Comparison of ENCODE assay signal across 1 cellular context in the genomic region with DNA sequence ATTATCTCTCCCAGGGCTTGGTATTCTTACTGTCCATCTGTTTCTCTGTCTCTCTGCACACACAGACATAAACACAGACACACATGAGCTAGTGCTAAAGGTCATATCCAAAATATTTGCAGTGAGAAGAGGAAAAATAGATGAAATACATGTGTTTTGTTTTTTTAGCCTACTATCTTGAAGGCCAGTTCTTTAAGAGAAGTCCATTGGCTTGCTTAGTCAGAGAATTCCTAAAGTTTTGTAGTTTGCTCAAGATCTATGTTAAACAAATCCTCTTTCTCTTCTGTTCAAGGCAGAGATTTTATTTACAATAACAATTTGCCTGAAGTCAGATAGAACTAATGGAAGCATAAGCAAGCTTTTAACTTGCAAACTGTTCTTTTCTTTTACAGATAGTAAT.
TF ChIP-seq lines count a peak whose summit lies in the region.

No MANE protein-coding gene starts in this region.

TF ChIP-seq in HepG2, 621 proteins besides CTCF, POLR2A, EP300 and RAD21 (continued from another document):
- TF ChIP-seq, protein P1, sequence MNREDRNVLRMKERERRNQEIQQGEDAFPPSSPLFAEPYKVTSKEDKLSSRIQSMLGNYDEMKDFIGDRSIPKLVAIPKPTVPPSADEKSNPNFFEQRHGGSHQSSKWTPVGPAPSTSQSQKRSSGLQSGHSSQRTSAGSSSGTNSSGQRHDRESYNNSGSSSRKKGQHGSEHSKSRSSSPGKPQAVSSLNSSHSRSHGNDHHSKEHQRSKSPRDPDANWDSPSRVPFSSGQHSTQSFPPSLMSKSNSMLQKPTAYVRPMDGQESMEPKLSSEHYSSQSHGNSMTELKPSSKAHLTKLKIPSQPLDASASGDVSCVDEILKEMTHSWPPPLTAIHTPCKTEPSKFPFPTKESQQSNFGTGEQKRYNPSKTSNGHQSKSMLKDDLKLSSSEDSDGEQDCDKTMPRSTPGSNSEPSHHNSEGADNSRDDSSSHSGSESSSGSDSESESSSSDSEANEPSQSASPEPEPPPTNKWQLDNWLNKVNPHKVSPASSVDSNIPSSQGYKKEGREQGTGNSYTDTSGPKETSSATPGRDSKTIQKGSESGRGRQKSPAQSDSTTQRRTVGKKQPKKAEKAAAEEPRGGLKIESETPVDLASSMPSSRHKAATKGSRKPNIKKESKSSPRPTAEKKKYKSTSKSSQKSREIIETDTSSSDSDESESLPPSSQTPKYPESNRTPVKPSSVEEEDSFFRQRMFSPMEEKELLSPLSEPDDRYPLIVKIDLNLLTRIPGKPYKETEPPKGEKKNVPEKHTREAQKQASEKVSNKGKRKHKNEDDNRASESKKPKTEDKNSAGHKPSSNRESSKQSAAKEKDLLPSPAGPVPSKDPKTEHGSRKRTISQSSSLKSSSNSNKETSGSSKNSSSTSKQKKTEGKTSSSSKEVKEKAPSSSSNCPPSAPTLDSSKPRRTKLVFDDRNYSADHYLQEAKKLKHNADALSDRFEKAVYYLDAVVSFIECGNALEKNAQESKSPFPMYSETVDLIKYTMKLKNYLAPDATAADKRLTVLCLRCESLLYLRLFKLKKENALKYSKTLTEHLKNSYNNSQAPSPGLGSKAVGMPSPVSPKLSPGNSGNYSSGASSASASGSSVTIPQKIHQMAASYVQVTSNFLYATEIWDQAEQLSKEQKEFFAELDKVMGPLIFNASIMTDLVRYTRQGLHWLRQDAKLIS (CRISPR knock-in tag; IDR thresholded peaks at IDR 0.05), result no peak
- TF ChIP-seq FOXJ3 (CRISPR knock-in tag; IDR thresholded peaks at IDR 0.05; ENCODE audit: borderline replicate concordance), result peak; percentile 93; the same call in 1 of the 2 replicates
- TF ChIP-seq MIER3 (CRISPR knock-in tag; IDR thresholded peaks at IDR 0.05; ENCODE audit: borderline replicate concordance), result peak; percentile 56; the same call in 1 of the 2 replicates
- TF ChIP-seq EED (CRISPR knock-in tag; IDR thresholded peaks at IDR 0.05), result no peak
- no peak for TF ChIP-seq ZFP90 (CRISPR knock-in tag; IDR thresholded peaks at IDR 0.05; ENCODE audit: borderline replicate concordance)
- TF ChIP-seq PTBP1 (IDR thresholded peaks at IDR 0.05; ENCODE audit: low read depth, low read length, poor library complexity, severe bottlenecking), result no peak
- peak; percentile 36; the same call in 1 of the 2 replicates for TF ChIP-seq POGZ (CRISPR knock-in tag; IDR thresholded peaks at IDR 0.05)
- TF ChIP-seq SALL1 (CRISPR knock-in tag; IDR thresholded peaks at IDR 0.05), result peak; percentile 51; the same call in 1 of the 2 replicates
- TF ChIP-seq CREM (IDR thresholded peaks at IDR 0.05), result peak; percentile 81
- TF ChIP-seq CREM (CRISPR knock-in tag; IDR thresholded peaks at IDR 0.05), result no peak
- no peak for TF ChIP-seq ZNF850 (CRISPR knock-in tag; conservative IDR thresholded peaks at IDR 0.05)
